Comparison of ENCODE assay signal across 1 cellular context in genomic region chr20:3784863-3785239, GRCh38.
TF ChIP-seq lines count a peak whose summit lies in the region.

No MANE protein-coding gene starts in this region.

TF ChIP-seq in IMR-90, 13 proteins besides CTCF, POLR2A, EP300 and RAD21 (continued from another document):
- TF ChIP-seq USF2 (IDR thresholded peaks at IDR 0.05; ENCODE audit: low read depth, low read length) = no peak
